Comparison of ENCODE assay signal across 22 cellular contexts in the genomic region with DNA sequence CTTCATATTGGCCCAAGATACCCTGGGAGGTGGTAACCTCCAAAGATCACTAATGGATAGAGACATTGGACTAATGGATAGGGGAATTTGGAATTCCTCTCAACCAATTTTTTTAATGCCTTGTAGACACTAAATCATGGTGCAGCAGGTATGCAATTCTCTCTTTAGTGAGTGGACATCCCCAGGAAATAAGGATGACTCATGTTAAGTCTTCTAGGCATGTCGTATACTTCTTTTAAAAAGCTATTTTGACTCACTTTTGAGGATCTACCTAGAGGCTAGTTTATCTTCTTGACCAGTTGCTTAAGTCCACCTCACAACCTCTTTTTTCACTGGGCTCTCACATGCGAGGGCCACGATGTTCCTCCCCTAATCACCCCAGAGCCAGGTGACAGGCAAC.
"Had no signal": no experiment of that assay in that cellular context is flagged by ENCODE, and none has a peak within 500 bp of the region (broad histone marks: within the 10 kb centered on the region; RNA-seq: fewer than 3 reads in every experiment).

No MANE protein-coding gene starts in this region.

- H3K36me3 ChIP-seq: left ventricle myocardium inferior, ovary, right atrium auricular region, right lobe of liver, tibial nerve, uterus had no signal

- H3K27ac ChIP-seq: left ventricle myocardium inferior, ovary, right atrium auricular region, right lobe of liver, tibial nerve, uterus had no signal

- ATAC-seq: mucosa of descending colon; naive thymus-derived CD4-positive, alpha-beta T cell; natural killer cell treated with Interleukin-12 subunit alpha and Interleukin-12 subunit beta and Interleukin-15 and Interleukin-18, amount 100 ng/mL, for 72 hours; right lobe of liver; stimulated activated memory B cell treated with anti-CD40 and anti-IgM and Interleukin-4, amounts not matched to agents 10 μg/mL and 1 μg/mL and 100 μg/mL, for 72 hours; stimulated activated naive CD8-positive, alpha-beta T cell treated with anti-CD3 and anti-CD28 coated beads, Interleukin-15, amount 100 ng/mL, for 72 hours had no signal

- H3K9me3 ChIP-seq: left ventricle myocardium inferior, mucosa of descending colon, ovary, right atrium auricular region, right lobe of liver, tibial nerve, uterus had no signal

- DNase-seq: immature natural killer cell; left ventricle myocardium inferior; midbrain; mucosa of descending colon; naive thymus-derived CD4-positive, alpha-beta T cell; ovary; right lobe of liver; stimulated activated CD4-positive, alpha-beta T cell treated with anti-CD3 and anti-CD28 coated beads, Interleukin-1b, Interleukin-23, amount 100 ng/mL, for 48 hours; stimulated activated CD4-positive, alpha-beta T cell treated with anti-CD3 and anti-CD28 coated beads, Interleukin-2, amount 100 ng/mL, for 48 hours; stimulated activated CD4-positive, alpha-beta T cell treated with anti-CD3 and anti-CD28 coated beads, Interleukin-4, amount 100 ng/mL, for 4 hours; stimulated activated CD8-positive, alpha-beta memory T cell treated with anti-CD3 and anti-CD28 coated beads, Interleukin-4, amount 100 ng/mL, for 48 hours; stimulated activated naive CD4-positive, alpha-beta T cell treated with Interleukin-2 at 50 U/mL for 16 hours; stimulated activated naive CD8-positive, alpha-beta T cell treated with anti-CD3 and anti-CD28 coated beads, Interleukin-15, amount 100 ng/mL, for 72 hours; substantia nigra; uterus had no signal

- H3K4me3 ChIP-seq: left ventricle myocardium inferior, lung, mucosa of descending colon, ovary, right atrium auricular region, right lobe of liver, smooth muscle cell, tibial nerve, uterus had no signal

- H3K27me3 ChIP-seq: ovary, right atrium auricular region, right lobe of liver, tibial nerve, uterus had no signal

- H3K4me1 ChIP-seq: left ventricle myocardium inferior, right atrium auricular region, right lobe of liver, tibial nerve, uterus had no signal

- FAIRE-seq: islet of Langerhans had no signal
